Comparison of ENCODE assay signal across 26 cellular contexts in the genomic region with DNA sequence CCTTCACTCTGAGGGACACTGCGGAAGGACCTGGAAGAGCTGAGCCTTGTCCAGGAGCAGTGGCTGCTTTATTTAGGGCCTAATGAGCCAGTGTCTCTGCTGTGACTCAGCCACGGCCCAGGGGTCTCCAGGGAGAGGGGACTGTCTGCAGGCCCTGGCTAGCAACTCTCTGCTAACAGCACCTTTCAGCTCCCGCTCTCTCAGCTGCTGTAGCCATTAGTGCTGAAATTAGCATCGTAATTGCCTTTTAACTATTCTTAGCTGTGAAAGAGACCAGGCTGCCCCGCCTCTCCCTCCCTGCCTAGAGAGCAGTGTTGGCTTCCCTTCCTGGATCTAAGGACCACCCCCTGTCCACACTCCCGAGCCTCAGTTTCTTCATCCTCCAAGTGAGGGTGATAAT. TPM values are rescaled to one million over a fixed set of nuclear protein-coding genes. Genes with fewer than 3 reads are reported as not detected.
DNase-seq lines count a peak whose midpoint lies in the region; ATAC-seq, FAIRE-seq and TF ChIP-seq lines count a peak whose summit lies in the region.
"Had no signal": no experiment of that assay in that cellular context is flagged by ENCODE, and none has a peak within 500 bp of the region (broad histone marks: within the 10 kb centered on the region; RNA-seq: fewer than 3 reads in every experiment).

No MANE protein-coding gene starts in this region.

- no peak overlapping the region for H3K9ac ChIP-seq in HUES48 (ENCODE audit: low read depth, low read length)
- peak overlapping the region in 1 of 2 experiments; percentile 48; a peak in 1 of 4 replicates for H3K9ac ChIP-seq in K562 (ENCODE audit: insufficient read depth in 1 of 2, low read depth in 2 of 2, low read length in 2 of 2)
- peak overlapping the region; percentile 15 for H3K9ac ChIP-seq in neural cell (ENCODE audit: low read length)

- CTCF ChIA-PET in K562 (lab: Yijun Ruan, JAX; ENCODE audit: low intra/inter-chr PET ratio): no interaction called here

- H3K36me3 ChIP-seq in HUES48 (ENCODE audit: control insufficient read depth, insufficient read depth, low read length): no peaks in the 10 kb centered on the region
- H3K36me3 ChIP-seq in K562 (ENCODE audit: control insufficient read depth, insufficient read depth, low read length): no peaks in the 10 kb centered on the region
- no peaks in the 10 kb centered on the region for H3K36me3 ChIP-seq in neural cell (ENCODE audit: insufficient read depth, low read length)
- H3K36me3 ChIP-seq in breast epithelium: no peaks in the 10 kb centered on the region
- H3K36me3 ChIP-seq: left lung, transverse colon had no signal

- no peaks in the 10 kb centered on the region for H3K9me2 ChIP-seq in neural cell (ENCODE audit: insufficient read depth, low read length)

- intact Hi-C loops in K562 (cut with micrococcal nuclease) (no loop called here), breast epithelium (cut with DNase I; ENCODE audit: low total_unique reads) (no loop called here)

- peaks cover 4% of the 10 kb centered on the region for H3F3A ChIP-seq in neural cell (ENCODE audit: insufficient read depth, low read length, poor library complexity, severe bottlenecking)

- H3K9me1 ChIP-seq in K562 (ENCODE audit: control insufficient read depth, insufficient read depth, low read length): no peaks in the 10 kb centered on the region

- ATAC-seq in K562 (no peak), HG03565 (IDR thresholded peaks at IDR 0.05; ENCODE audit: unreplicated experiment) (no peak), GM21423 (IDR thresholded peaks at IDR 0.05; ENCODE audit: unreplicated experiment) (no peak)
- ATAC-seq: left lung, Right ventricle myocardium inferior had no signal

- in situ Hi-C loops in K562 (cut with MboI): no loop called here

- DNase-seq in NCI-H146 (lab: John Stamatoyannopoulos, UW) (peak; percentile 74), K562 (ENCODE audit: extremely low read depth in 1 of 4, low spot score in 3 of 4) (no peak), breast epithelium (ENCODE audit: low spot score in 2 of 2) (no peak)
- DNase-seq in activated naive CD4-positive, alpha-beta T cell treated with Interleukin-2 at 50 U/mL for 16 hours: no peak
- DNase-seq: activated CD4-positive, alpha-beta memory T cell treated with anti-CD3 and anti-CD28 coated beads for 36 hours; activated naive CD8-positive, alpha-beta T cell treated with anti-CD3 and anti-CD28 coated beads, Interleukin-2, amount 10 ng/mL, durations not matched to agents 7 days and 5 days; CD4-positive, alpha-beta T cell; dorsolateral prefrontal cortex; EL; Karpas-422; left lung; NCI-H2171 treated with DMSO at 0.1 percent for 48 hours; NCI-H526 treated with DMSO at 0.1 percent for 48 hours; T-helper 9 cell; transverse colon had no signal

- H3K4me1 ChIP-seq in HUES48 (ENCODE audit: control insufficient read depth, insufficient read depth, low read length) (peaks cover 8% of the 10 kb centered on the region), K562 (replicated peaks in 1 of 2; ENCODE audit: control insufficient read depth in 2 of 2, insufficient read depth in 2 of 2, low read length in 2 of 2) (peaks cover 18 to 32% of the 10 kb centered on the region in 2 experiments), breast epithelium (no peaks in the 10 kb centered on the region)

- TF ChIP-seq RAD21 in K562 (CRISPR knock-in tag; conservative IDR thresholded peaks at IDR 0.05 in 1 of 2, IDR thresholded peaks at IDR 0.05 in 1 of 2): no peak
- TF ChIP-seq RAD21 in neural cell (conservative IDR thresholded peaks at IDR 0.05): no peak

- POLR2A ChIA-PET in K562 (lab: Yijun Ruan, JAX): interaction anchor here (0.6 to 1.3 kb wide), 2 partner anchors 9 to 255 kb away, joined by 3 read pairs; a partner anchor contains a TSS

- TF ChIP-seq POLR2A in K562 (conservative IDR thresholded peaks at IDR 0.05) (no peak), breast epithelium (IDR thresholded peaks at IDR 0.05) (no peak)

- peak overlapping the region; percentile 34; the same call in 1 of the 2 replicates for H2AFZ ChIP-seq in K562 (ENCODE audit: low read depth, low read length)
- H2AFZ ChIP-seq in neural cell (ENCODE audit: low read depth, low read length): no peak overlapping the region

- H3K4me2 ChIP-seq in K562 (ENCODE audit: insufficient read depth, low read length): no peak overlapping the region
- H3K4me2 ChIP-seq in neural cell (ENCODE audit: low read length): no peak overlapping the region

- H3K79me2 ChIP-seq in K562 (ENCODE audit: control insufficient read depth, insufficient read depth, low read length) (no peaks in the 10 kb centered on the region), neural cell (replicated peaks; ENCODE audit: insufficient read depth, low read length) (no peaks in the 10 kb centered on the region)

- no peak overlapping the region for H3K4me3 ChIP-seq in HUES48 (ENCODE audit: low read depth, low read length)
- no peak overlapping the region for H3K4me3 ChIP-seq in K562
- H3K4me3 ChIP-seq in neural cell (ENCODE audit: low read length): peak overlapping the region; percentile 20
- H3K4me3 ChIP-seq in breast epithelium: no peak overlapping the region
- H3K4me3 ChIP-seq: dorsolateral prefrontal cortex, left lung, skin epidermis, transverse colon had no signal

- WGBS in K562 (ENCODE audit: insufficient coverage, low coverage, missing lambda C conversion rate): 76% methylated on average over 6 of the region's 6 CpGs

- no peak for TF ChIP-seq CTCF in K562 (IDR thresholded peaks at IDR 0.05 in 2 of 3, conservative IDR thresholded peaks at IDR 0.05 in 1 of 3; ENCODE audit: insufficient read depth in 2 of 3, low read depth in 1 of 3, low read length in 3 of 3)
- TF ChIP-seq CTCF in neural cell (IDR thresholded peaks at IDR 0.05; ENCODE audit: poor library complexity, severe bottlenecking): no peak
- TF ChIP-seq CTCF in breast epithelium (IDR thresholded peaks at IDR 0.05): no peak

- TF ChIP-seq EP300 in K562 (IDR thresholded peaks at IDR 0.05; ENCODE audit: low read length) (no peak), neural cell (conservative IDR thresholded peaks at IDR 0.05; ENCODE audit: poor library complexity, severe bottlenecking) (no peak)

- no TSS peak for BruUV-seq in K562 (replicated peaks; lab: Mats Ljungman, UMichigan)

- no peaks in the 10 kb centered on the region for H4K20me1 ChIP-seq in K562 (replicated peaks; ENCODE audit: control insufficient read depth, insufficient read depth, low read length)
- no peaks in the 10 kb centered on the region for H4K20me1 ChIP-seq in neural cell (ENCODE audit: insufficient read depth)

- H3K27ac ChIP-seq in HUES48 (ENCODE audit: low read depth, low read length) (peak overlapping the region; percentile 52), K562 (ENCODE audit: extremely low read depth, low read depth, low read length) (no peak overlapping the region), neural cell (ENCODE audit: low read length) (peak overlapping the region; percentile 52), breast epithelium (no peak overlapping the region)
- H3K27ac ChIP-seq: epithelial cell of prostate, left lung, skin epidermis, transverse colon had no signal

- H3K9me3 ChIP-seq in HUES48 (ENCODE audit: control insufficient read depth, insufficient read depth, low read length) (no peaks in the 10 kb centered on the region), K562 (replicated peaks; ENCODE audit: control insufficient read depth, insufficient read depth, low read depth, low read length) (no peaks in the 10 kb centered on the region), neural cell (ENCODE audit: low read length) (no peaks in the 10 kb centered on the region), breast epithelium (no peaks in the 10 kb centered on the region)
- H3K9me3 ChIP-seq: left lung, transverse colon had no signal

- FAIRE-seq in K562 (lab: Jason Lieb, UNC): no peak
- FAIRE-seq: astrocyte had no signal

- H3K27me3 ChIP-seq in HUES48 (ENCODE audit: control insufficient read depth, insufficient read depth, low read length) (peaks cover 45% of the 10 kb centered on the region), K562 (ENCODE audit: control insufficient read depth in 2 of 2, insufficient read depth in 2 of 2, low read length in 2 of 2) (no peaks in the 10 kb centered on the region), neural cell (ENCODE audit: insufficient read depth, low read depth, low read length) (no peaks in the 10 kb centered on the region), breast epithelium (peaks cover 4 to 42% of the 10 kb centered on the region in 2 donors)

TF ChIP-seq in K562, 482 proteins besides CTCF, POLR2A, EP300 and RAD21 (continues in another document):
- TF ChIP-seq JUNB (CRISPR knock-in tag; conservative IDR thresholded peaks at IDR 0.05) (no peak), NCOA4 (IDR thresholded peaks at IDR 0.05; ENCODE audit: partially characterized antibody) (no peak), TRIM28 (IDR thresholded peaks at IDR 0.05) (no peak), ZNF282 (CRISPR knock-in tag; IDR thresholded peaks at IDR 0.05) (no peak), DIDO1 (tag; IDR thresholded peaks at IDR 0.05; ENCODE audit: low read depth) (no peak)

TF ChIP-seq in neural cell, 6 proteins besides CTCF, POLR2A, EP300 and RAD21 (continues in another document):
- TF ChIP-seq POLR2AphosphoS5 (IDR thresholded peaks at IDR 0.05): no peak
- no peak for TF ChIP-seq EZH2 (IDR thresholded peaks at IDR 0.05; ENCODE audit: borderline replicate concordance, insufficient read depth, low read length, poor library complexity, severe bottlenecking)

RNA-seq across cellular contexts. Expression of a gene that starts 53.1 kb away (rescaled TPM):
- total RNA-seq in K562 (2011; cell fraction: chromatin; rRNA removed; ENCODE audit: low replicate concordance): 0.16 TPM in 1 of 2 replicates, not detected in the other
- not detected in 2 replicates for total RNA-seq in K562 (2011; cell fraction: nucleolus; rRNA removed)
- 0.23 TPM in 1 of 2 replicates, not detected in the other for total RNA-seq in K562 (2011; cell fraction: nucleoplasm; rRNA removed)
- total RNA-seq in K562 (2014; rRNA removed) (not detected in 2 replicates), K562 (2014; rRNA removed; fragmentation: Illumina TruSeq; extraction: Trizol) (not detected in 2 replicates), K562 (2015; rRNA removed; fragmentation: Illumina TruSeq; extraction: Trizol) (not detected in 2 replicates), K562 (2021) (not detected in 2 replicates), breast epithelium (not detected)
- polyA plus RNA-seq in K562 (2011; rRNA removed) (not detected in 2 replicates), K562 (2014; fragmentation: Illumina TruSeq; extraction: Trizol) (not detected in 2 replicates), K562 (2014; fragmentation: Nextera tagmentation; extraction: Ambion mirVana) (not detected), K562 (2014; rRNA removed) (not detected in 2 replicates), neural cell (36.2 and 40.0 TPM in 2 replicates)
- polyA plus RNA-seq in K562 (2011; cell fraction: cytosol; rRNA removed): not detected in 2 replicates
- polyA plus RNA-seq in K562 (2011; cell fraction: nucleus; rRNA removed): not detected in 2 replicates
- polyA plus RNA-seq in K562 (2012): not detected in 2 replicates
- not detected in 2 replicates for polyA minus RNA-seq in K562 (2011; rRNA and poly(A)+ RNA removed)
- not detected in 2 replicates for polyA minus RNA-seq in K562 (2011; cell fraction: cytosol; rRNA and poly(A)+ RNA removed)
- not detected in 2 replicates for polyA minus RNA-seq in K562 (2011; cell fraction: nucleus; rRNA and poly(A)+ RNA removed)
- 48.9 and 62.8 TPM in 2 replicates for polyA minus RNA-seq in neural cell
- total RNA-seq: activated CD4-positive, alpha-beta memory T cell treated with anti-CD3 and anti-CD28 coated beads for 36 hours; activated naive CD8-positive, alpha-beta T cell treated with anti-CD3 and anti-CD28 coated beads, Interleukin-2, amount 10 ng/mL, durations not matched to agents 7 days and 5 days; astrocyte; CD4-positive, alpha-beta T cell; left lung; mesenteric fat pad; OCI-LY7; osteoblast; Right ventricle myocardium inferior; transverse colon had no signal

Comparison
In these comparisons a context has a peak if more than half of its experiments do, and no peak if none do; other contexts are left out.
1. H3K27ac ChIP-seq: peak in HUES48 (single experiment) and neural cell (single experiment); none in K562 (single experiment) and breast epithelium (0 of 2).